ENCODE assay signal across 3 cellular contexts in genomic region chr5:133008455-133008854, GRCh38.
TF ChIP-seq lines count a peak whose summit lies in the region.

No MANE protein-coding gene starts in this region.

TF ChIP-seq in HEK293, 187 proteins besides CTCF, POLR2A, EP300 and RAD21:
- TF ChIP-seq ZNF121 (tag by site-specific recombination; IDR thresholded peaks at IDR 0.05) = peak; percentile 63; the same call in 1 of the 2 replicates

TF ChIP-seq in K562, 482 proteins besides CTCF, POLR2A, EP300 and RAD21:
- peak; percentile 83 for TF ChIP-seq ZNF121 (CRISPR knock-in tag; conservative IDR thresholded peaks at IDR 0.05)

TF ChIP-seq in HepG2, 621 proteins besides CTCF, POLR2A, EP300 and RAD21:
- TF ChIP-seq ZNF121 (CRISPR knock-in tag; IDR thresholded peaks at IDR 0.05) = peak; percentile 53; the same call in 1 of the 2 replicates
